In genomic region chr2:96554293-96555145, GRCh38 we compare ENCODE assay signal across 8 cellular contexts. TPM values are rescaled to one million over a fixed set of nuclear protein-coding genes. Genes with fewer than 3 reads are reported as not detected.
DNase-seq lines count a peak whose midpoint lies in the region; ATAC-seq and TF ChIP-seq lines count a peak whose summit lies in the region.

No MANE protein-coding gene starts in this region.

- CTCF ChIA-PET in CD8-positive, alpha-beta T cell (lab: Charles Lee), result interaction anchor here (0.6 to 13.4 kb wide), 29 partner anchors 9 to 409 kb away, joined by 3 to 149 read pairs (median 3); partner anchors contain the start of genes ARID5A and NEURL3

- peak overlapping the region; percentile 29 for H3K4me3 Mint-ChIP-seq in CD8-positive, alpha-beta T cell
- H3K4me3 Mint-ChIP-seq in stimulated activated memory B cell treated with anti-CD40 and anti-IgM and Interleukin-4, amounts not matched to agents 10 μg/mL and 1 μg/mL and 100 μg/mL, for 72 hours, result peak overlapping the region; percentile 7

- H3K4me1 ChIP-seq in CD8-positive, alpha-beta T cell (ENCODE audit: insufficient read depth, low read length), result peaks cover 16% of the 10 kb centered on the region

- intact Hi-C loops in CD8-positive, alpha-beta T cell (cut with DNase I, micrococcal nuclease), result loop anchor here (1.0 to 2.0 kb wide), 9 partner anchors 17 to 195 kb away; partner anchors contain the start of gene ARID5A (in 1 of the 2)

- POLR2A ChIA-PET in CD8-positive, alpha-beta T cell (lab: Charles Lee), result interaction anchor here (0.6 to 5.5 kb wide), 12 partner anchors 13 to 220 kb away, joined by 3 to 61 read pairs (median 4); partner anchors contain the start of genes ARID5A and NCAPH

- H3K27me3 ChIP-seq in CD8-positive, alpha-beta T cell (ENCODE audit: insufficient read depth, low read length), result no peaks in the 10 kb centered on the region

- peak overlapping the region; percentile 1 for H3K4me3 ChIP-seq in CD8-positive, alpha-beta T cell (ENCODE audit: low read depth, low read length)

- H3K27ac Mint-ChIP-seq in CD8-positive, alpha-beta T cell, result peak overlapping the region; percentile 62
- peak overlapping the region; percentile 74 for H3K27ac Mint-ChIP-seq in stimulated activated memory B cell treated with anti-CD40 and anti-IgM and Interleukin-4, amounts not matched to agents 10 μg/mL and 1 μg/mL and 100 μg/mL, for 72 hours

- ATAC-seq in CD8-positive, alpha-beta T cell, result peak; percentile 60
- ATAC-seq in GM21390 (IDR thresholded peaks at IDR 0.05; ENCODE audit: unreplicated experiment) (peak; percentile 61), HG03457 (IDR thresholded peaks at IDR 0.05; ENCODE audit: unreplicated experiment) (no peak)
- peak; percentile 72 for ATAC-seq in stimulated activated memory B cell treated with anti-CD40 and anti-IgM and Interleukin-4, amounts not matched to agents 10 μg/mL and 1 μg/mL and 100 μg/mL, for 72 hours

- H3K27ac ChIP-seq in CD8-positive, alpha-beta T cell (ENCODE audit: low read depth, low read length), result no peak overlapping the region

- H3K4me1 Mint-ChIP-seq in CD8-positive, alpha-beta T cell (ENCODE audit: low read depth), result peaks cover 17% of the 10 kb centered on the region
- H3K4me1 Mint-ChIP-seq in stimulated activated memory B cell treated with anti-CD40 and anti-IgM and Interleukin-4, amounts not matched to agents 10 μg/mL and 1 μg/mL and 100 μg/mL, for 72 hours, result peaks cover 38% of the 10 kb centered on the region

- peak; percentile 86 for TF ChIP-seq CTCF in CD8-positive, alpha-beta T cell (IDR thresholded peaks at IDR 0.05)

- H3K36me3 ChIP-seq in CD8-positive, alpha-beta T cell (ENCODE audit: insufficient read depth, low read length), result peaks cover 25% of the 10 kb centered on the region

- H3K27me3 Mint-ChIP-seq in CD8-positive, alpha-beta T cell (ENCODE audit: low read depth), result no peaks in the 10 kb centered on the region
- no peaks in the 10 kb centered on the region for H3K27me3 Mint-ChIP-seq in stimulated activated memory B cell treated with anti-CD40 and anti-IgM and Interleukin-4, amounts not matched to agents 10 μg/mL and 1 μg/mL and 100 μg/mL, for 72 hours

- no peaks in the 10 kb centered on the region for H3K9me3 Mint-ChIP-seq in CD8-positive, alpha-beta T cell
- H3K9me3 Mint-ChIP-seq in stimulated activated memory B cell treated with anti-CD40 and anti-IgM and Interleukin-4, amounts not matched to agents 10 μg/mL and 1 μg/mL and 100 μg/mL, for 72 hours, result peaks cover 2% of the 10 kb centered on the region

- H3K9me3 ChIP-seq in CD8-positive, alpha-beta T cell (ENCODE audit: low read length), result no peaks in the 10 kb centered on the region

- H3K36me3 Mint-ChIP-seq in CD8-positive, alpha-beta T cell, result peaks cover 22% of the 10 kb centered on the region
- H3K36me3 Mint-ChIP-seq in stimulated activated memory B cell treated with anti-CD40 and anti-IgM and Interleukin-4, amounts not matched to agents 10 μg/mL and 1 μg/mL and 100 μg/mL, for 72 hours, result peaks cover 21% of the 10 kb centered on the region

- peak; percentile 46 to 86 (median 70) for DNase-seq in CD8-positive, alpha-beta T cell
- peak; percentile 33 for DNase-seq in NCI-H2196 treated with DMSO at 0.1 percent for 48 hours (lab: John Stamatoyannopoulos, UW; ENCODE audit: unreplicated experiment)
- DNase-seq in activated CD4-positive, alpha-beta T cell treated with anti-CD3 and anti-CD28 coated beads, Interleukin-2, amount 50 U/mL, for 4 hours, result peak; percentile 53 to 64
- peak; percentile 78 for DNase-seq in ecto neural progenitor cell (ENCODE audit: low spot score)
- peak; percentile 78 for DNase-seq in medulla oblongata (ENCODE audit: extremely low spot score)

RNA-seq across cellular contexts. Expression of gene ARID5A, which starts 18.0 kb away (rescaled TPM):
- total RNA-seq in CD8-positive, alpha-beta T cell, result 100 to 1,000 TPM; 408 to 413 TPM

RNA-seq across cellular contexts. Expression of gene NEURL3, which starts 49.4 kb away (rescaled TPM):
- not detected for total RNA-seq in CD8-positive, alpha-beta T cell
